In genomic region chr18:63365909-63366269, GRCh38 we compare ENCODE assay signal across 8 cellular contexts. TPM values are rescaled to one million over a fixed set of nuclear protein-coding genes. Genes with fewer than 3 reads are reported as not detected.
A peak's percentile ranks its signal among the peaks of the same experiment; 100 is the strongest.
DNase-seq lines count a peak whose midpoint lies in the region; ATAC-seq and TF ChIP-seq lines count a peak whose summit lies in the region.

No MANE protein-coding gene starts in this region.

- H3K27me3 ChIP-seq in breast epithelium (no peaks in the 10 kb centered on the region), mesenchymal stem cell (ENCODE audit: control insufficient read depth in 1 of 2, insufficient read depth in 1 of 2, low read length in 2 of 2) (no peaks in the 10 kb centered on the region), uterus (no peaks in the 10 kb centered on the region)

- no peak overlapping the region for H3K18ac ChIP-seq in mesenchymal stem cell (ENCODE audit: low read depth in 1 of 2, low read length in 2 of 2)

- H4K8ac ChIP-seq in mesenchymal stem cell (ENCODE audit: low read length), result no peak overlapping the region

- no peak for ATAC-seq in GM18505 (IDR thresholded peaks at IDR 0.05; ENCODE audit: unreplicated experiment)

- no peak overlapping the region for H2BK120ac ChIP-seq in mesenchymal stem cell (ENCODE audit: low read depth, low read length)

- H3K27ac ChIP-seq in breast epithelium (peak overlapping the region; percentile 98 to 99), mesenchymal stem cell (ENCODE audit: low read length, poor library complexity, severe bottlenecking) (peak overlapping the region; percentile 24), uterus (peak overlapping the region; percentile 93 to 95)

- H2BK12ac ChIP-seq in mesenchymal stem cell (ENCODE audit: low read length in 2 of 2), result no peak overlapping the region

- H3K9ac ChIP-seq in mesenchymal stem cell (ENCODE audit: low read length), result peak overlapping the region; percentile 97

- H3K4me1 ChIP-seq in breast epithelium (no peaks in the 10 kb centered on the region), mesenchymal stem cell (ENCODE audit: control insufficient read depth, insufficient read depth, low read depth, low read length) (no peaks in the 10 kb centered on the region), uterus (no peaks in the 10 kb centered on the region)

- TF ChIP-seq CTCF in breast epithelium (IDR thresholded peaks at IDR 0.05), result no peak
- no peak for TF ChIP-seq CTCF in uterus (IDR thresholded peaks at IDR 0.05)

- H3K23ac ChIP-seq in mesenchymal stem cell (ENCODE audit: low read length in 2 of 2), result no peak overlapping the region

- H2BK15ac ChIP-seq in mesenchymal stem cell (ENCODE audit: low read depth, poor library complexity, severe bottlenecking), result no peak overlapping the region

- H3K4ac ChIP-seq in mesenchymal stem cell (ENCODE audit: low read depth in 1 of 2, low read length in 2 of 2), result no peak overlapping the region

- H3K4me2 ChIP-seq in mesenchymal stem cell (ENCODE audit: low read length, poor library complexity, severe bottlenecking), result peak overlapping the region; percentile 60

- DNase-seq in NCI-H146 (lab: John Stamatoyannopoulos, UW) (peak; percentile 49), NCI-H146 treated with DMSO at 0.1 percent for 48 hours (lab: John Stamatoyannopoulos, UW; ENCODE audit: unreplicated experiment) (no peak), LHCN-M2 (ENCODE audit: low read depth) (peak; percentile 9), breast epithelium (ENCODE audit: low spot score in 2 of 2) (no peak), mesenchymal stem cell (no peak), uterus (no peak), dermis blood vessel endothelial cell (no peak)

- H2BK5ac ChIP-seq in mesenchymal stem cell (ENCODE audit: low read depth, low read length, poor library complexity, severe bottlenecking), result no peak overlapping the region

- no peaks in the 10 kb centered on the region for H3K36me3 ChIP-seq in breast epithelium
- H3K36me3 ChIP-seq in mesenchymal stem cell (ENCODE audit: control insufficient read depth in 1 of 2, insufficient read depth in 2 of 2, low read depth in 1 of 2, low read length in 2 of 2), result peaks cover 3 to 19% of the 10 kb centered on the region in 2 experiments
- H3K36me3 ChIP-seq in uterus, result no peaks in the 10 kb centered on the region

- H2AFZ ChIP-seq in mesenchymal stem cell (ENCODE audit: low read depth, low read length), result no peak overlapping the region

- H3K79me1 ChIP-seq in mesenchymal stem cell (replicated peaks; ENCODE audit: low read length, poor library complexity, severe bottlenecking), result peaks cover 11% of the 10 kb centered on the region

- H3K14ac ChIP-seq in mesenchymal stem cell (ENCODE audit: low read length in 2 of 2), result no peak overlapping the region

- H2AK5ac ChIP-seq in mesenchymal stem cell (ENCODE audit: low read length, severe bottlenecking), result no peak overlapping the region

- intact Hi-C loops in breast epithelium (cut with DNase I; ENCODE audit: low total_unique reads), result loop anchor here (1.0 kb wide), 1 partner anchor 46 kb away; no protein-coding TSS in a partner anchor
- intact Hi-C loops in uterus (cut with DNase I; ENCODE audit: low total_unique reads), result no loop called here

- 2% methylated on average over 14 of the region's 14 CpGs for WGBS in mesenchymal stem cell

- TF ChIP-seq POLR2A in breast epithelium (IDR thresholded peaks at IDR 0.05), result no peak
- TF ChIP-seq POLR2A in uterus (IDR thresholded peaks at IDR 0.05), result no peak
- no peak for TF ChIP-seq POLR2A in GM18505 (IDR thresholded peaks at IDR 0.05; ENCODE audit: borderline replicate concordance, extremely low read depth, insufficient read depth, insufficient read length)

- H4K91ac ChIP-seq in mesenchymal stem cell (ENCODE audit: low read length), result no peak overlapping the region

- H3K4me3 ChIP-seq in breast epithelium (peak overlapping the region; percentile 90 to 96 (median 92)), mesenchymal stem cell (ENCODE audit: insufficient read depth in 1 of 2, low read depth in 1 of 2, low read length in 2 of 2) (peak overlapping the region; percentile 98 to 99), uterus (peak overlapping the region; percentile 50 to 88)

- H3K9me3 ChIP-seq in breast epithelium (no peaks in the 10 kb centered on the region), mesenchymal stem cell (ENCODE audit: control insufficient read depth, low read length) (no peaks in the 10 kb centered on the region), uterus (no peaks in the 10 kb centered on the region)

RNA-seq across cellular contexts. Expression of gene KDSR, which starts 1.1 kb away (rescaled TPM):
- total RNA-seq in LHCN-M2 (2014; rRNA removed) (33.2 and 37.6 TPM in 2 replicates), breast epithelium (10 to 100 TPM; 41.6 to 53.0 (median 48.9) TPM), uterus (10 to 100 TPM; 12.6 to 68.6 (median 29.3) TPM), dermis blood vessel endothelial cell (26.5 and 34.9 TPM in 2 replicates)
- polyA plus RNA-seq in LHCN-M2 (2012), result 21.1 TPM
- 27.4 TPM for polyA plus RNA-seq in mesenchymal stem cell (2013, experiment 1 of 2)
- 28.3 TPM for polyA plus RNA-seq in mesenchymal stem cell (2013, experiment 2 of 2)

RNA-seq across cellular contexts. Expression of gene BCL2, which starts 46.3 kb away (rescaled TPM):
- total RNA-seq in LHCN-M2 (2014; rRNA removed) (2.2 and 2.5 TPM in 2 replicates), breast epithelium (10 to 100 TPM; 41.3 to 82.5 (median 43.6) TPM), uterus (10 to 100 TPM; 16.1 to 61.1 (median 36.9) TPM), dermis blood vessel endothelial cell (0.88 and 1.4 TPM in 2 replicates)
- polyA plus RNA-seq in LHCN-M2 (2012), result 0.41 TPM
- 0.28 TPM for polyA plus RNA-seq in mesenchymal stem cell (2013, experiment 1 of 2)
- 0.19 TPM for polyA plus RNA-seq in mesenchymal stem cell (2013, experiment 2 of 2)

RNA-seq across cellular contexts. Expression of gene VPS4B, which starts 56.4 kb away (rescaled TPM):
- 40.3 and 45.5 TPM in 2 replicates for total RNA-seq in LHCN-M2 (2014; rRNA removed)
- 16.1 TPM for polyA plus RNA-seq in LHCN-M2 (2012)
- total RNA-seq in breast epithelium, result 10 to 100 TPM; 34.1 to 61.5 (median 35.7) TPM
- 59.9 TPM for polyA plus RNA-seq in mesenchymal stem cell (2013, experiment 1 of 2)
- 59.3 TPM for polyA plus RNA-seq in mesenchymal stem cell (2013, experiment 2 of 2)
- total RNA-seq in uterus, result 100 to 1,000 TPM in 1 of 4 donors, 10 to 100 TPM in 3; 32.4 to 214 (median 52.2) TPM
- total RNA-seq in dermis blood vessel endothelial cell, result 55.3 and 59.1 TPM in 2 replicates

Comparison
In these comparisons a context has a peak if more than half of its experiments do, and no peak if none do; other contexts are left out.
1. DNase-seq: peak in NCI-H146 (single experiment) and LHCN-M2 (single experiment); none in NCI-H146 treated with DMSO at 0.1 percent for 48 hours (single experiment), breast epithelium (0 of 2), mesenchymal stem cell (single experiment), uterus (0 of 2) and dermis blood vessel endothelial cell (single experiment).
2. H3K27ac ChIP-seq: peak in every context shown above with its lines; median percentile 98 in breast epithelium; 94 in uterus; 24 in mesenchymal stem cell.
3. Peak in every context shown above with its lines, with median percentiles within 50 percentile points of each other: H3K4me3 ChIP-seq.